In genomic region chr2:170873035-170873692, GRCh38 we compare ENCODE assay signal across 8 cellular contexts. TPM values are rescaled to one million over a fixed set of nuclear protein-coding genes. Genes with fewer than 3 reads are reported as not detected.
DNase-seq lines count a peak whose midpoint lies in the region; ATAC-seq and TF ChIP-seq lines count a peak whose summit lies in the region.

No MANE protein-coding gene starts in this region.

- peaks cover 0 to 12% (median 8%) of the 10 kb centered on the region in 6 donors for H3K4me1 ChIP-seq in spleen

- intact Hi-C loops in spleen (cut with DNase I; ENCODE audit: low total_unique reads), result no loop called here

- WGBS in spleen, 5 donors, result 15 to 22% (median 20%) methylated on average over 13 of the region's 13 CpGs

- peak; percentile 56 to 94 (median 85) for TF ChIP-seq CTCF in spleen (IDR thresholded peaks at IDR 0.05 in 8 of 11, conservative IDR thresholded peaks at IDR 0.05 in 3 of 11)

- TF ChIP-seq POLR2A in spleen (IDR thresholded peaks at IDR 0.05), result no peak

- DNase-seq in DMS79 treated with DMSO at 0.1 percent for 48 hours (lab: John Stamatoyannopoulos, UW) (peak; percentile 21), DMS79 (lab: John Stamatoyannopoulos, UW) (no peak), NCI-H1694 treated with DMSO at 0.1 percent for 48 hours (lab: John Stamatoyannopoulos, UW) (peak; percentile 71), UCSD-AML1 (lab: John Stamatoyannopoulos, UW; ENCODE audit: unreplicated experiment) (peak; percentile 71), brain pericyte (ENCODE audit: low read depth, low spot score) (peak; percentile 6), iPS-NIHi11 (ENCODE audit: low spot score) (peak; percentile 92), spleen (peak; percentile 89)

- no peaks in the 10 kb centered on the region for H3K27me3 ChIP-seq in spleen (replicated peaks in 1 of 7)

- H3K27ac ChIP-seq in spleen, result no peak overlapping the region

- H3K36me3 ChIP-seq in spleen, result no peaks in the 10 kb centered on the region

- peak; percentile 85 for ATAC-seq in HG02763 (IDR thresholded peaks at IDR 0.05; ENCODE audit: unreplicated experiment)

- no peaks in the 10 kb centered on the region for H3K9me3 ChIP-seq in spleen

- peak overlapping the region in 2 of 8 donors; percentile 21 to 45 for H3K4me3 ChIP-seq in spleen

RNA-seq across cellular contexts. Expression of gene GORASP2, which starts 55.9 kb away (rescaled TPM):
- total RNA-seq in spleen, result 10 to 100 TPM; 44.7 to 57.5 (median 55.6) TPM
- polyA plus RNA-seq in spleen, result 10 to 100 TPM; 17.3 to 31.4 (median 22.2) TPM

RNA-seq across cellular contexts. Expression of gene GAD1, which starts 56.5 kb away (rescaled TPM):
- total RNA-seq in spleen, result 1 to 10 TPM in 1 of 7 donors, under 1 TPM in 3, not detected in 3; 0.11 to 1.4 (median 0.45) TPM
- under 1 TPM; 0.08 to 0.16 (median 0.13) TPM for polyA plus RNA-seq in spleen
